ENCODE assay signal across 25 cellular contexts in the genomic region with DNA sequence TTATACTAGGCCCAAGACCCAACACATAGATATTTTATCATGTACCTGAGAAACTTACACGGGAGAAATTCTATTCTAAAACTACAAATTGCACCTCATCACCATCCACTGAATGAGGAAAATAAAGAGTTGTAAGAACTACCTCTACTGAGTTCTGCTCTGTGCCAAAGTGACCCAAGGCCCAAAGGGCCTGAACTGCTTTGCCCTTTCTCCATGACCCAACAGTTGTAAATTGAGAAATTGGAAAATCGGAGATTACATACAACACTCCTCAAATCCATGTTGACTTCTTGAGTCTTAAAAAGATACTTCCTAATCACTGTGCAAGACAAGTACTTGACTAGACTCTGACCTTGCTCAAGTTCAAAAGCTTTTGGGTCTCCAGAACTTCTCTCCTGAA. TPM values are rescaled to one million over a fixed set of nuclear protein-coding genes. Genes with fewer than 3 reads are reported as not detected.
DNase-seq lines count a peak whose midpoint lies in the region; FAIRE-seq and TF ChIP-seq lines count a peak whose summit lies in the region.
"Had no signal": no experiment of that assay in that cellular context is flagged by ENCODE, and none has a peak within 500 bp of the region (broad histone marks: within the 10 kb centered on the region; RNA-seq: fewer than 3 reads in every experiment).

No MANE protein-coding gene starts in this region.

- H2BK12ac ChIP-seq in H1 (ENCODE audit: low read depth, low read length), result no peak overlapping the region
- no peak overlapping the region for H2BK12ac ChIP-seq in mesenchymal stem cell (ENCODE audit: low read length in 2 of 2)

- H3K4me3 Mint-ChIP-seq in activated naive CD4-positive, alpha-beta T cell treated with anti-CD3 and anti-CD28 coated beads, Interleukin-2, amount 50 U/mL, for 24 hours, result peak overlapping the region; percentile 23
- H3K4me3 Mint-ChIP-seq in HFFc6, result 0 out of 2 replicates have a peak overlapping the region, but pooled peaks have one; percentile 83

- no peak for FAIRE-seq in H1 (lab: Jason Lieb, UNC)
- FAIRE-seq: GM12892, GM19239, HTR-8/SVneo had no signal

- H2BK120ac ChIP-seq in H1 (replicated peaks; ENCODE audit: low read depth, low read length), result no peak overlapping the region
- no peak overlapping the region for H2BK120ac ChIP-seq in mesenchymal stem cell (ENCODE audit: low read depth, low read length)

- no peak overlapping the region for H3K14ac ChIP-seq in H1 (ENCODE audit: insufficient read length)
- no peak overlapping the region for H3K14ac ChIP-seq in mesenchymal stem cell (ENCODE audit: low read length in 2 of 2)

- no peak for TF ChIP-seq RAD21 in H1 (IDR thresholded peaks at IDR 0.05 in 1 of 2, conservative IDR thresholded peaks at IDR 0.05 in 1 of 2; ENCODE audit: low read depth in 2 of 2, low read length in 2 of 2)

- TF ChIP-seq EP300 in H1 (IDR thresholded peaks at IDR 0.05; ENCODE audit: borderline replicate concordance in 1 of 2, low read depth in 2 of 2, low read length in 2 of 2), result no peak

- H3K36me3 ChIP-seq in H1 (ENCODE audit: control insufficient read depth in 2 of 4, insufficient read depth in 4 of 4, low read length in 3 of 4) (no peaks in the 10 kb centered on the region), mesenchymal stem cell (ENCODE audit: control insufficient read depth in 1 of 2, insufficient read depth in 2 of 2, low read depth in 1 of 2, low read length in 2 of 2) (peaks cover 0 to 6% of the 10 kb centered on the region in 2 experiments), ascending aorta (peaks cover 0 to 11% of the 10 kb centered on the region in 2 donors)
- H3K36me3 ChIP-seq: MG63, SJCRH30 had no signal

- H3K27ac ChIP-seq in H1 (ENCODE audit: low read depth, low read length) (no peak overlapping the region), mesenchymal stem cell (ENCODE audit: low read length, poor library complexity, severe bottlenecking) (no peak overlapping the region), ascending aorta (no peak overlapping the region)
- H3K27ac ChIP-seq: PC-9, SJCRH30 had no signal

- no peak overlapping the region for H3K56ac ChIP-seq in H1 (replicated peaks; ENCODE audit: insufficient read length, low read depth, low read length)

- peaks cover 8 to 27% (median 20%) of the 10 kb centered on the region in 4 experiments for H3K4me1 ChIP-seq in H1 (replicated peaks in 1 of 4; ENCODE audit: control insufficient read depth in 3 of 4, insufficient read depth in 4 of 4, low read length in 3 of 4)
- peaks cover 20% of the 10 kb centered on the region for H3K4me1 ChIP-seq in mesenchymal stem cell (ENCODE audit: control insufficient read depth, insufficient read depth, low read depth, low read length)
- H3K4me1 ChIP-seq in ascending aorta, result peaks cover 3% of the 10 kb centered on the region in 2 donors
- H3K4me1 ChIP-seq: SJCRH30 had no signal

- TF ChIP-seq CTCF in HFFc6 (IDR thresholded peaks at IDR 0.05), result no peak
- no peak for TF ChIP-seq CTCF in H1 (IDR thresholded peaks at IDR 0.05; ENCODE audit: control extremely low read depth in 1 of 3, insufficient read depth in 1 of 3, low read depth in 1 of 3, low read length in 3 of 3)
- no peak for TF ChIP-seq CTCF in ascending aorta (IDR thresholded peaks at IDR 0.05)

- no peak for DNase-seq in activated naive CD4-positive, alpha-beta T cell treated with anti-CD3 and anti-CD28 coated beads, Interleukin-2, amount 50 U/mL, for 16 hours
- DNase-seq in HFFc6, result no peak
- DNase-seq in H1 (ENCODE audit: low read depth in 1 of 2, low spot score in 2 of 2), result no peak
- peak; percentile 26 for DNase-seq in mesenchymal stem cell
- no peak for DNase-seq in ascending aorta (ENCODE audit: low spot score in 2 of 2)
- no peak for DNase-seq in hypothalamus (lab: John Stamatoyannopoulos, UW)
- no peak for DNase-seq in superior temporal gyrus (ENCODE audit: extremely low spot score)
- DNase-seq: 8988T, DMS153, DND-41, H7, KG1, MG63, NCI-H1417, NCI-H1694, NCI-H2029 treated with DMSO at 0.1 percent for 48 hours, NCI-H446 treated with DMSO at 0.1 percent for 48 hours, NCI-H526, NCI-H82, PC-9, SJCRH30 had no signal

- 0 out of 2 replicates have a peak overlapping the region, but pooled peaks have one; percentile 13 for H2BK20ac ChIP-seq in H1 (ENCODE audit: low read length)

- H3K18ac ChIP-seq in H1 (ENCODE audit: extremely low read depth, low read length), result no peak overlapping the region
- H3K18ac ChIP-seq in mesenchymal stem cell (ENCODE audit: low read depth in 1 of 2, low read length in 2 of 2), result no peak overlapping the region

- H3K9me3 ChIP-seq in H1 (ENCODE audit: insufficient read depth in 2 of 2, low read depth in 1 of 2, low read length in 1 of 2) (no peaks in the 10 kb centered on the region), mesenchymal stem cell (ENCODE audit: control insufficient read depth, low read length) (no peaks in the 10 kb centered on the region), ascending aorta (no peaks in the 10 kb centered on the region)
- H3K9me3 ChIP-seq: MG63, SJCRH30 had no signal

- H4K8ac ChIP-seq in H1 (ENCODE audit: extremely low read depth, insufficient read depth, low read length) (no peak overlapping the region), mesenchymal stem cell (ENCODE audit: low read length) (no peak overlapping the region)

- H3K79me2 ChIP-seq in H1 (ENCODE audit: control insufficient read depth in 1 of 2, insufficient read depth in 2 of 2, low read length in 2 of 2), result no peaks in the 10 kb centered on the region

- H3K79me1 ChIP-seq in H1 (ENCODE audit: low read depth, low read length) (no peaks in the 10 kb centered on the region), mesenchymal stem cell (replicated peaks; ENCODE audit: low read length, poor library complexity, severe bottlenecking) (no peaks in the 10 kb centered on the region)

- WGBS in H1 (ENCODE audit: extremely low coverage in 1 of 2, insufficient coverage in 1 of 2, insufficient read length in 1 of 2, insufficient replicate concordance in 2 of 2, low coverage in 1 of 2, low lambda C conversion rate in 2 of 2, missing lambda C conversion rate in 1 of 2), 2 experiments, result 51% methylated on average over 2 of the region's 2 CpGs; no CpG with 5 or more reads in 1 of the 2 experiments
- WGBS in mesenchymal stem cell, result 50% methylated on average over 2 of the region's 2 CpGs

- peaks cover 41% of the 10 kb centered on the region for H3K27me3 Mint-ChIP-seq in activated naive CD4-positive, alpha-beta T cell treated with anti-CD3 and anti-CD28 coated beads, Interleukin-2, amount 50 U/mL, for 24 hours
- H3K27me3 Mint-ChIP-seq in HFFc6 (ENCODE audit: insufficient read depth), result peaks cover 47% of the 10 kb centered on the region

- H3K9ac ChIP-seq in H1 (replicated peaks in 1 of 4; ENCODE audit: extremely low read depth in 1 of 4, low read depth in 3 of 4, low read length in 3 of 4) (no peak overlapping the region), mesenchymal stem cell (ENCODE audit: low read length) (no peak overlapping the region)

- H3K27ac Mint-ChIP-seq in activated naive CD4-positive, alpha-beta T cell treated with anti-CD3 and anti-CD28 coated beads, Interleukin-2, amount 50 U/mL, for 24 hours, result no peak overlapping the region
- no peak overlapping the region for H3K27ac Mint-ChIP-seq in HFFc6

- POLR2A ChIA-PET in H1 (lab: Charles Lee; ENCODE audit: partially characterized antibody), result interaction anchor here (1.1 to 2.1 kb wide), 2 partner anchors 8 to 17 kb away, joined by 3 to 6 read pairs; partner anchors contain the start of gene NR4A2

- intact Hi-C loops in ascending aorta (cut with DNase I), result no loop called here

- H3K9me3 Mint-ChIP-seq in activated naive CD4-positive, alpha-beta T cell treated with anti-CD3 and anti-CD28 coated beads, Interleukin-2, amount 50 U/mL, for 24 hours, result no peaks in the 10 kb centered on the region
- no peaks in the 10 kb centered on the region for H3K9me3 Mint-ChIP-seq in HFFc6

- H2AK5ac ChIP-seq in H1 (ENCODE audit: low read depth, low read length) (no peak overlapping the region), mesenchymal stem cell (ENCODE audit: low read length, severe bottlenecking) (no peak overlapping the region)

- CTCF ChIA-PET in H1 (lab: Charles Lee; ENCODE audit: partially characterized antibody), result interaction anchor here (2.7 kb wide), 1 partner anchor 11 kb away, joined by 16 read pairs; no protein-coding TSS in a partner anchor

- H2BK15ac ChIP-seq in H1 (ENCODE audit: low read length) (no peak overlapping the region; the same call in 1 of the 2 replicates), mesenchymal stem cell (ENCODE audit: low read depth, poor library complexity, severe bottlenecking) (no peak overlapping the region)

- peaks cover 48% of the 10 kb centered on the region for H3K4me1 Mint-ChIP-seq in activated naive CD4-positive, alpha-beta T cell treated with anti-CD3 and anti-CD28 coated beads, Interleukin-2, amount 50 U/mL, for 24 hours
- peaks cover 37% of the 10 kb centered on the region for H3K4me1 Mint-ChIP-seq in HFFc6 (ENCODE audit: low read depth)

- H2BK5ac ChIP-seq in H1 (ENCODE audit: low read depth, low read length) (no peak overlapping the region), mesenchymal stem cell (ENCODE audit: low read depth, low read length, poor library complexity, severe bottlenecking) (no peak overlapping the region)

- H2AFZ ChIP-seq in H1 (ENCODE audit: low read length) (no peak overlapping the region), mesenchymal stem cell (ENCODE audit: low read depth, low read length) (no peak overlapping the region)
- H2AFZ ChIP-seq: PC-9 had no signal

- H4K5ac ChIP-seq in H1 (ENCODE audit: insufficient read length, low read depth, low read length), result no peak overlapping the region

- H3K36me3 Mint-ChIP-seq in activated naive CD4-positive, alpha-beta T cell treated with anti-CD3 and anti-CD28 coated beads, Interleukin-2, amount 50 U/mL, for 24 hours, result peaks cover 38% of the 10 kb centered on the region
- peaks cover 27% of the 10 kb centered on the region for H3K36me3 Mint-ChIP-seq in HFFc6 (ENCODE audit: low read depth)

- TF ChIP-seq POLR2A in H1 (IDR thresholded peaks at IDR 0.05; ENCODE audit: control extremely low read depth in 1 of 2, low read depth in 2 of 2, low read length in 2 of 2), result no peak

- peaks cover 20% of the 10 kb centered on the region; the same call in 1 of the 2 replicates for H3K23me2 ChIP-seq in H1 (ENCODE audit: low read depth, low read length)

- H3K4ac ChIP-seq in H1 (replicated peaks; ENCODE audit: insufficient read length, low read depth, low read length) (no peak overlapping the region), mesenchymal stem cell (ENCODE audit: low read depth in 1 of 2, low read length in 2 of 2) (no peak overlapping the region)

- peaks cover 7 to 9% of the 10 kb centered on the region in 2 experiments for H4K20me1 ChIP-seq in H1 (replicated peaks in 1 of 2; ENCODE audit: control insufficient read depth in 1 of 2, insufficient read depth in 2 of 2, low read length in 2 of 2)

- H3K4me2 ChIP-seq in H1 (ENCODE audit: insufficient read depth in 1 of 2, low read depth in 2 of 2, low read length in 2 of 2), result peak overlapping the region in 1 of 2 experiments; percentile 65; a peak in 1 of 4 replicates
- H3K4me2 ChIP-seq in mesenchymal stem cell (ENCODE audit: low read length, poor library complexity, severe bottlenecking), result no peak overlapping the region
- H3K4me2 ChIP-seq: PC-9 had no signal

- H3K27me3 ChIP-seq in H1 (replicated peaks in 1 of 4; ENCODE audit: control insufficient read depth in 3 of 4, extremely low read depth in 1 of 4, insufficient read depth in 3 of 4, low read length in 3 of 4) (peaks cover 73 to 100% (median 91%) of the 10 kb centered on the region in 4 experiments), mesenchymal stem cell (ENCODE audit: control insufficient read depth in 1 of 2, insufficient read depth in 1 of 2, low read length in 2 of 2) (peaks cover 27 to 83% of the 10 kb centered on the region in 2 experiments), ascending aorta (no peaks in the 10 kb centered on the region)
- H3K27me3 ChIP-seq: SJCRH30 had no signal

- H3K4me3 ChIP-seq in H1 (ENCODE audit: extremely low read depth in 1 of 4, insufficient read depth in 2 of 4, low read depth in 3 of 4, low read length in 4 of 4), result 0 out of 8 replicates have a peak overlapping the region, but pooled peaks of 1 of the 4 experiments have one; percentile 61
- no peak overlapping the region for H3K4me3 ChIP-seq in mesenchymal stem cell (ENCODE audit: insufficient read depth in 1 of 2, low read depth in 1 of 2, low read length in 2 of 2)
- no peak overlapping the region for H3K4me3 ChIP-seq in ascending aorta
- H3K4me3 ChIP-seq: MG63, PC-9, SJCRH30 had no signal

- H3K23ac ChIP-seq in H1 (ENCODE audit: insufficient read length), result no peak overlapping the region
- no peak overlapping the region for H3K23ac ChIP-seq in mesenchymal stem cell (ENCODE audit: low read length in 2 of 2)

- H4K91ac ChIP-seq in H1 (replicated peaks; ENCODE audit: insufficient read length, low read length) (no peak overlapping the region), mesenchymal stem cell (ENCODE audit: low read length) (no peak overlapping the region)

RNA-seq across cellular contexts. Expression of gene NR4A2, which starts 8.8 kb away (rescaled TPM):
- total RNA-seq in HFFc6 (2021; fragmentation: NEBNext Ultra II Directional; extraction: Animal tissue kit (Norgen Biotek cat#: 25700)), result 1 to 10 TPM; 1.8 to 7.5 (median 5.8) TPM
- total RNA-seq in H1 (2021; fragmentation: NEBNext Ultra II Directional; extraction: Animal tissue kit (Norgen Biotek cat#: 25700)), result 1.4 and 1.7 TPM in 2 replicates
- 0.15 and 0.16 TPM in 2 replicates for polyA plus RNA-seq in H1 (2011; rRNA removed)
- 0.08 TPM for polyA plus RNA-seq in H1 (2011; cell fraction: cytosol; rRNA removed)
- polyA plus RNA-seq in H1 (2011; cell fraction: nucleus; rRNA removed), result 0.40 TPM
- 0.23 to 0.47 TPM (median 0.24 TPM) in 4 replicates for polyA plus RNA-seq in H1 (2012, experiment 1 of 2)
- polyA plus RNA-seq in H1 (2012, experiment 2 of 2), result 0.09 TPM
- polyA plus RNA-seq in H1 (2013, experiment 1 of 2), result 1.7 TPM
- polyA plus RNA-seq in H1 (2013, experiment 2 of 2), result 1.5 TPM
- polyA minus RNA-seq in H1 (2011; rRNA and poly(A)+ RNA removed), result 0.22 TPM in 1 of 2 replicates, not detected in the other
- polyA minus RNA-seq in H1 (2011; cell fraction: cytosol; rRNA and poly(A)+ RNA removed), result not detected
- polyA minus RNA-seq in H1 (2011; cell fraction: nucleus; rRNA and poly(A)+ RNA removed), result 1.3 TPM
- polyA plus RNA-seq in mesenchymal stem cell (2013, experiment 1 of 2), result 4.3 TPM
- 3.8 TPM for polyA plus RNA-seq in mesenchymal stem cell (2013, experiment 2 of 2)
- 8.7 TPM for total RNA-seq in ascending aorta
